In the genomic region with DNA sequence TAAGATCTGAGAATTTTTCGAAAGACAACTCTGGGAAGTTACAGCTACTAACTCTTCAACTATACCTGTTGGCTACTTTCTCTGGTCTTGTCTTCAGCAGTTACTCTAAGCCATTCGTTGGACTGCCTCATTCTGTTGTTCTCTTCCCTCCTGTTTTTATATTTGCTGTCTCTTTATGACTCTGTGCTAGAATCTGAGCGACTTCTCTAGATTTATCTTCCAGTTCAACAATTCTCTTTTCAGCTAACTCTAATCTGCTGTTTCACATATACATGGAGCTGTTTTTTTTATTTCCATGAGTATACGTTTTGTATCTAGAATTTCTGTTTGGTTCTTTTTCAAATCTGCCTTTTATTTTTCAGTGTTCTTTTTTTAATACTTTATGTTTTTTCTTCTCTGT, we compare ENCODE assay signal across 22 cellular contexts.
"Had no signal": no experiment of that assay in that cellular context is flagged by ENCODE, and none has a peak within 500 bp of the region (broad histone marks: within the 10 kb centered on the region; RNA-seq: fewer than 3 reads in every experiment).

No MANE protein-coding gene starts in this region.

- H3K27me3 ChIP-seq: body of pancreas, gastrocnemius medialis, testis, upper lobe of right lung had no signal

- H3K4me3 Mint-ChIP-seq: activated CD8-positive, alpha-beta memory T cell treated with anti-CD3 and anti-CD28 coated beads, Interleukin-2, amount 10 ng/mL, durations not matched to agents 7 days and 5 days; activated naive CD8-positive, alpha-beta T cell treated with anti-CD3 and anti-CD28 coated beads, Interleukin-2, amount 10 ng/mL, durations not matched to agents 7 days and 5 days; T-helper 1 cell treated with Interleukin-12 subunit alpha and Interleukin-12 subunit beta and Interleukin-4 antibody, amounts not matched to agents 30 μg/mL and 1 μg/mL, for 36 hours had no signal

- H3K9ac ChIP-seq: parathyroid adenoma had no signal

- H3K4me2 ChIP-seq: smooth muscle cell had no signal

- DNase-seq: activated CD4-positive, CD25-positive, alpha-beta regulatory T cell treated with anti-CD3 and anti-CD28 coated beads, Interleukin-2, amount 50 U/mL, for 72 hours; activated CD8-positive, alpha-beta memory T cell treated with anti-CD3 and anti-CD28 coated beads, Interleukin-2, amount 10 ng/mL, durations not matched to agents 7 days and 5 days; activated naive CD8-positive, alpha-beta T cell treated with anti-CD3 and anti-CD28 coated beads, Interleukin-2, amount 10 ng/mL, durations not matched to agents 7 days and 5 days; activated T-cell treated with anti-CD3 and anti-CD28 coated beads, Interleukin-2, amount 50 U/mL, for 1 hour; body of pancreas; gastrocnemius medialis; head of caudate nucleus; kidney glomerular epithelial cell; left ventricle myocardium inferior; mesenchymal stem cell; mucosa of descending colon; naive B cell; SIG-M5; stimulated activated CD4-positive, alpha-beta T cell treated with anti-CD3 and anti-CD28 coated beads, Interleukin-4, amount 100 ng/mL, for 1 hour; testis; upper lobe of right lung had no signal

- H3K36me3 ChIP-seq: gastrocnemius medialis, left ventricle myocardium inferior, upper lobe of right lung had no signal

- H3K4me1 ChIP-seq: body of pancreas, gastrocnemius medialis, parathyroid adenoma had no signal

- H3K9me3 ChIP-seq: body of pancreas, gastrocnemius medialis, mucosa of descending colon, testis, upper lobe of right lung had no signal

- H3K27ac ChIP-seq: body of pancreas, gastrocnemius medialis, left ventricle myocardium inferior, parathyroid adenoma, testis, upper lobe of right lung, VCaP had no signal

- H3K27me3 Mint-ChIP-seq: activated CD8-positive, alpha-beta memory T cell treated with anti-CD3 and anti-CD28 coated beads, Interleukin-2, amount 10 ng/mL, durations not matched to agents 7 days and 5 days; activated naive CD8-positive, alpha-beta T cell treated with anti-CD3 and anti-CD28 coated beads, Interleukin-2, amount 10 ng/mL, durations not matched to agents 7 days and 5 days had no signal

- H3K79me2 ChIP-seq: parathyroid adenoma had no signal

- H3K4me3 ChIP-seq: body of pancreas, gastrocnemius medialis, left ventricle myocardium inferior, mucosa of descending colon, smooth muscle cell, testis, upper lobe of right lung had no signal

- H2AFZ ChIP-seq: parathyroid adenoma had no signal

- ATAC-seq: activated CD8-positive, alpha-beta memory T cell treated with anti-CD3 and anti-CD28 coated beads, Interleukin-2, amount 10 ng/mL, durations not matched to agents 7 days and 5 days; body of pancreas; gastrocnemius medialis; mucosa of descending colon; sciatic nerve; upper lobe of right lung had no signal

- H3K27ac Mint-ChIP-seq: activated CD8-positive, alpha-beta memory T cell treated with anti-CD3 and anti-CD28 coated beads, Interleukin-2, amount 10 ng/mL, durations not matched to agents 7 days and 5 days; activated naive CD8-positive, alpha-beta T cell treated with anti-CD3 and anti-CD28 coated beads, Interleukin-2, amount 10 ng/mL, durations not matched to agents 7 days and 5 days; activated T-helper 2 cell treated with anti-CD3 and anti-CD28 coated beads, Interferon-gamma antibody, Interleukin-2, Interleukin-4, amounts not matched to agents 10 μg/mL and 5 μg/mL and 100 μg/mL, durations not matched to agents 14 hours and 24 hours and 36 hours; naive B cell; T-helper 1 cell treated with Interleukin-12 subunit alpha and Interleukin-12 subunit beta and Interleukin-4 antibody, amounts not matched to agents 30 μg/mL and 1 μg/mL, for 36 hours had no signal
